Comparison of ENCODE assay signal across 10 cellular contexts in genomic region chr14:98926802-98927201, GRCh38.
"Had no signal": no experiment of that assay in that cellular context is flagged by ENCODE, and none has a peak within 500 bp of the region (broad histone marks: within the 10 kb centered on the region; RNA-seq: fewer than 3 reads in every experiment).

No MANE protein-coding gene starts in this region.

- H3K4me1 Mint-ChIP-seq: endodermal cell, nephron progenitor cell had no signal

- H3K4me3 Mint-ChIP-seq: activated T-helper 17 cell treated with anti-CD3 and anti-CD28 coated beads, Interleukin-2, amount 50 U/mL, for 72 hours; endodermal cell; nephron progenitor cell; stimulated activated naive CD8-positive, alpha-beta T cell treated with anti-CD3 and anti-CD28 coated beads, Interleukin-15, Interleukin-2, amounts not matched to agents 100 ng/mL and 50 ng/mL, for 24 hours had no signal

- H3K4me3 ChIP-seq: adrenal gland, heart left ventricle had no signal

- H3K9me3 ChIP-seq: adrenal gland, heart left ventricle had no signal

- H3K27ac Mint-ChIP-seq: activated T-helper 17 cell treated with anti-CD3 and anti-CD28 coated beads, Interleukin-2, amount 50 U/mL, for 72 hours; endodermal cell; nephron progenitor cell had no signal

- DNase-seq: adrenal gland, foreskin keratinocyte, heart left ventricle, islet precursor cell, mesenchymal stem cell, nephron progenitor cell had no signal

- H3K4me1 ChIP-seq: adrenal gland, foreskin keratinocyte, heart left ventricle had no signal

- H3K9me3 Mint-ChIP-seq: activated T-helper 17 cell treated with anti-CD3 and anti-CD28 coated beads, Interleukin-2, amount 50 U/mL, for 72 hours had no signal

- H3K36me3 ChIP-seq: adrenal gland, heart left ventricle had no signal

- H3K27me3 ChIP-seq: adrenal gland, foreskin keratinocyte had no signal

- H3K27ac ChIP-seq: adrenal gland, foreskin keratinocyte, heart left ventricle had no signal

- H3K27me3 Mint-ChIP-seq: activated T-helper 17 cell treated with anti-CD3 and anti-CD28 coated beads, Interleukin-2, amount 50 U/mL, for 72 hours; stimulated activated naive CD8-positive, alpha-beta T cell treated with anti-CD3 and anti-CD28 coated beads, Interleukin-15, Interleukin-2, amounts not matched to agents 100 ng/mL and 50 ng/mL, for 24 hours had no signal

- ATAC-seq: heart left ventricle, left lobe of liver had no signal
